ENCODE assay signal across 8 cellular contexts in the genomic region with DNA sequence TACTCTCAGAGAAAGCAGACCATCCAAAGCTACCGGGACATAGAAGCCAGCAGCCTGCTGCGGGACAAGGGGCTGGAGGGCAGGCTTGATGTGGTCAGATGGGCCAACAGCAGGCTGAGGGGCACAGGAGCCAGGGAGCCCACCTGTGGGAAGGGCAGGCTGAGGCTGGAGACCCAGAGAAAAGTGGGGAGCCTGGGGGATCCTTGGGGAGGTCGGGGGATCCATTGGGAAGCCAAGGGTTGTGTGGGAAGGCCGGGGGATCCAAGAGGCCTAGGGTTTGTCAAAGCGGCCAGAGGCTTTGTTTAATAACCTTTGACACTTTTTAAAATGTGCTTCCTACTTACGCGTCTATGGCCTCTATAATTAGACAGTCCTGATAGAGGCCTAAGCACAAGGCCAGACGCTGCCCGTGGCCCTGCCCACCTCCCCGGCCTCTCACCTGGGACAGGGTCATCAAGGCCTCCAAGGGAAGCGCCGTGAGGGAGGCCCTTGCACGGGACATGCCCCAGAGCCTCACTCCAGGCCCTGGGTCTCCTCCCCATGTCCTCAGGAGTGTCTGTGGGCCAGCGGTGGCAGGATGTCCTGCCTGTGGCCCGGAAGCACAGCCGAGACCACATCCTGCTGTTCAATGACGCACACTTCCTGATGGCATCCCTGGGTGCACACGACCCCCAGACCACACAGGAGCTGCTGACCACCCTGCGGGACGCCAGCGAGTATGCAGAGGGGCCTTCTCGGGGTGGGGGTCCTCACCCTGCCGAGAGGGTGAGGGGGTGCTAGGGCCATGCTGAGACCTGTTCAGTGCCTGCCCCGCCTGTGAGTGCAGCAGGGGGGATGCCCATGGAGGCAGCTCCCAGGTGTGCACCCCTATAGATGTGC. TPM values are rescaled to one million over a fixed set of nuclear protein-coding genes. Genes with fewer than 3 reads are reported as not detected.
DNase-seq lines count a peak whose midpoint lies in the region; ATAC-seq and TF ChIP-seq lines count a peak whose summit lies in the region.

No MANE protein-coding gene starts in this region.

- H3K36me3 ChIP-seq in psoas muscle (ENCODE audit: insufficient read depth in 1 of 2, low read depth in 1 of 2) (peaks cover 0 to 60% of the 10 kb centered on the region in 2 donors), GM23248 (ENCODE audit: low read depth) (peaks cover 22% of the 10 kb centered on the region; the same call in 1 of the 2 replicates)

- H3K4me2 ChIP-seq in GM23248 (ENCODE audit: unreplicated experiment) = no peak overlapping the region

- H2AFZ ChIP-seq in GM23248 = no peak overlapping the region

- peaks cover 4% of the 10 kb centered on the region for H3K4me1 ChIP-seq in psoas muscle
- no peaks in the 10 kb centered on the region for H3K4me1 ChIP-seq in GM23248 (ENCODE audit: insufficient read depth)

- no peaks in the 10 kb centered on the region for H3F3A ChIP-seq in GM23248 (ENCODE audit: insufficient read depth)

- WGBS in adipose tissue, 3 donors = 46 to 78% (median 48%) methylated on average over 24 of the region's 24 CpGs
- WGBS in psoas muscle, 3 donors = 71 to 81% (median 72%) methylated on average over 22 to 24 of the region's 24 CpGs
- WGBS in GM23248 (ENCODE audit: low coverage in 1 of 2, low lambda C conversion rate in 2 of 2, missing lambda C conversion rate in 2 of 2), 2 experiments = 97 to 98% methylated on average over 21 to 24 of the region's 24 CpGs

- no peak overlapping the region for H3K9ac ChIP-seq in GM23248

- peak overlapping the region; percentile 15 for H3K27ac ChIP-seq in adipose tissue (ENCODE audit: low read depth, low read length)
- H3K27ac ChIP-seq in psoas muscle = no peak overlapping the region
- no peak overlapping the region for H3K27ac ChIP-seq in GM23248

- ATAC-seq in HG03342 (IDR thresholded peaks at IDR 0.05; ENCODE audit: unreplicated experiment) (peak; percentile 65), psoas muscle (peak in 1 of 4 donors; percentile 22)

- H3K79me2 ChIP-seq in GM23248 (ENCODE audit: insufficient read depth) = no peaks in the 10 kb centered on the region

- peak overlapping the region; percentile 38 for H3K4me3 ChIP-seq in psoas muscle
- H3K4me3 ChIP-seq in GM23248 = no peak overlapping the region

- H3K9me3 ChIP-seq in psoas muscle (no peaks in the 10 kb centered on the region), GM23248 (ENCODE audit: low read depth) (no peaks in the 10 kb centered on the region)

- TF ChIP-seq CTCF in psoas muscle (IDR thresholded peaks at IDR 0.05) = no peak

- H3K27me3 ChIP-seq in psoas muscle (ENCODE audit: insufficient read depth in 3 of 3, low read length in 2 of 3) = no peaks in the 10 kb centered on the region
- no peaks in the 10 kb centered on the region for H3K27me3 ChIP-seq in GM23248 (replicated peaks; ENCODE audit: insufficient read depth)

- intact Hi-C loops in psoas muscle (cut with DNase I) = no loop called here

- peak; percentile 70 for DNase-seq in activated CD8-positive, alpha-beta memory T cell treated with anti-CD3 and anti-CD28 coated beads for 24 hours
- no peak for DNase-seq in activated CD8-positive, alpha-beta memory T cell treated with anti-CD3 and anti-CD28 coated beads, Interleukin-2, amount 50 U/mL, for 4 hours
- DNase-seq in psoas muscle = peak; percentile 49 to 74
- DNase-seq in NCI-H1417 treated with DMSO at 0.1 percent for 48 hours (lab: John Stamatoyannopoulos, UW) = no peak
- DNase-seq in GM23248 = no peak
- no peak for DNase-seq in NCI-H774 (lab: John Stamatoyannopoulos, UW)

- in situ Hi-C loops in GM23248 (cut with MboI) = no loop called here

- H3K9me2 ChIP-seq in GM23248 (ENCODE audit: insufficient read depth) = no peaks in the 10 kb centered on the region

- no peaks in the 10 kb centered on the region for H4K20me1 ChIP-seq in GM23248 (ENCODE audit: insufficient read depth)

RNA-seq across cellular contexts. Expression of a gene that starts 8.6 kb away (rescaled TPM):
- polyA plus RNA-seq in adipose tissue (under 1 TPM; 0.13 to 0.49 (median 0.34) TPM), psoas muscle (under 1 TPM; 0.04 to 0.18 (median 0.13) TPM), GM23248 (2016; fragmentation: Nextera tagmentation; extraction: Ambion mirVana) (8.0 and 8.6 TPM in 2 replicates)
- under 1 TPM in 3 of 4 donors, not detected in 1; 0.15 to 0.47 (median 0.29) TPM for total RNA-seq in psoas muscle
- 4.6 and 6.1 TPM in 2 replicates for total RNA-seq in GM23248 (2014; rRNA removed; shearing (Covaris generic))

RNA-seq across cellular contexts. Expression of a gene that starts 20.3 kb away (rescaled TPM):
- polyA plus RNA-seq in adipose tissue = 10 to 100 TPM; 20.0 to 62.3 (median 31.5) TPM
- 10 to 100 TPM; 11.3 to 19.5 (median 14.9) TPM for total RNA-seq in psoas muscle
- 10 to 100 TPM in 2 of 3 donors, 1 to 10 TPM in 1; 9.9 to 15.0 (median 13.4) TPM for polyA plus RNA-seq in psoas muscle
- total RNA-seq in GM23248 (2014; rRNA removed; shearing (Covaris generic)) = 27.6 and 34.0 TPM in 2 replicates
- 21.5 and 21.8 TPM in 2 replicates for polyA plus RNA-seq in GM23248 (2016; fragmentation: Nextera tagmentation; extraction: Ambion mirVana)

RNA-seq across cellular contexts. Expression of a gene that starts 25.0 kb away (rescaled TPM):
- polyA plus RNA-seq in adipose tissue (under 1 TPM; 0.03 to 0.11 (median 0.06) TPM), psoas muscle (under 1 TPM in 2 of 3 donors, not detected in 1; under 0.01 to 0.03 TPM), GM23248 (2016; fragmentation: Nextera tagmentation; extraction: Ambion mirVana) (0.04 TPM in 1 of 2 replicates, not detected in the other)
- not detected for total RNA-seq in psoas muscle
- total RNA-seq in GM23248 (2014; rRNA removed; shearing (Covaris generic)) = not detected in 2 replicates

RNA-seq across cellular contexts. Expression of a gene that starts 38.0 kb away (rescaled TPM):
- polyA plus RNA-seq in adipose tissue = 10 to 100 TPM in 1 of 3 donors, 1 to 10 TPM in 2; 6.2 to 10.5 (median 9.0) TPM
- total RNA-seq in psoas muscle = 1 to 10 TPM; 5.3 to 9.1 (median 8.8) TPM
- polyA plus RNA-seq in psoas muscle = 10 to 100 TPM; 11.2 to 17.8 (median 14.3) TPM
- total RNA-seq in GM23248 (2014; rRNA removed; shearing (Covaris generic)) = 14.7 and 21.2 TPM in 2 replicates
- 12.9 and 14.5 TPM in 2 replicates for polyA plus RNA-seq in GM23248 (2016; fragmentation: Nextera tagmentation; extraction: Ambion mirVana)

RNA-seq across cellular contexts. Expression of a gene that starts 47.4 kb away (rescaled TPM):
- polyA plus RNA-seq in adipose tissue (10 to 100 TPM; 16.5 to 21.5 (median 18.0) TPM), psoas muscle (10 to 100 TPM; 12.8 to 37.1 (median 24.9) TPM), GM23248 (2016; fragmentation: Nextera tagmentation; extraction: Ambion mirVana) (27.0 and 29.5 TPM in 2 replicates)
- 10 to 100 TPM in 3 of 4 donors, 1 to 10 TPM in 1; 9.6 to 20.3 (median 16.5) TPM for total RNA-seq in psoas muscle
- total RNA-seq in GM23248 (2014; rRNA removed; shearing (Covaris generic)) = 38.4 and 41.2 TPM in 2 replicates

Comparison
In these comparisons a context has a peak if more than half of its experiments do, and no peak if none do; other contexts are left out.
1. DNase-seq: peak in activated CD8-positive, alpha-beta memory T cell treated with anti-CD3 and anti-CD28 coated beads for 24 hours (single experiment) and psoas muscle (2 of 2); none in activated CD8-positive, alpha-beta memory T cell treated with anti-CD3 and anti-CD28 coated beads, Interleukin-2, amount 50 U/mL, for 4 hours (single experiment), NCI-H1417 treated with DMSO at 0.1 percent for 48 hours (single experiment), GM23248 (single experiment) and NCI-H774 (single experiment).